ENCODE assay signal across 28 cellular contexts in the genomic region with DNA sequence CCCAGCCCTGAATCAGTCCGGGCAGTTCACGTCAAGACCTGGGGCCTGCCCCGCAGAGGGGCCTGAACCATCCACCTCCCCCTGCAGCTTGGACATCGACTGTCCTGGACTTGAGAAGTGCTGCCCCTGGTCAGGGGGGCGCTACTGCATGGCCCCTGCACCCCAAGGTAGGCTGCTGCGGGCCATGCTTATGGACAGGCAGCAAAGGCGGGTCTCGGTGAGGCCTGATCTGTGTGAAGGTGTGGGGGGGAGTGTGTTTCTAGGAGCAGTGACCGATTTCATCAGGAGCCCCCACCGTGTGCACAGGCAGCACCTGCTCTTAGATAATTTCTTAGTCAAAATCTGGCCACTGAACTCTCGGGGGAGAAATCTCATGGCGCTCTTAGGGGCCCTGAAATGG. TPM values are rescaled to one million over a fixed set of nuclear protein-coding genes. Genes with fewer than 3 reads are reported as not detected.
"Had no signal": no experiment of that assay in that cellular context is flagged by ENCODE, and none has a peak within 500 bp of the region (broad histone marks: within the 10 kb centered on the region; RNA-seq: fewer than 3 reads in every experiment).

No MANE protein-coding gene starts in this region.

- DNase-seq: heart right ventricle; islet precursor cell; left ventricle myocardium inferior; midbrain; mucosa of descending colon; naive thymus-derived CD4-positive, alpha-beta T cell; nucleus accumbens; pancreas; psoas muscle; right lobe of liver; stimulated activated CD4-positive, alpha-beta T cell treated with anti-CD3 and anti-CD28 coated beads, Interleukin-4, amount 100 ng/mL, for 24 hours; stimulated activated CD8-positive, alpha-beta memory T cell treated with anti-CD3 and anti-CD28 coated beads, Interleukin-4, amount 100 ng/mL, for 48 hours; stimulated activated naive B cell treated with anti-CD40 and anti-IgM and Interleukin-4, amounts not matched to agents 10 μg/mL and 1 μg/mL and 100 μg/mL, for 72 hours; stimulated activated naive CD8-positive, alpha-beta T cell treated with anti-CD3 and anti-CD28 coated beads, Interleukin-15, Interleukin-2, amounts not matched to agents 100 U/mL and 50 U/mL, for 24 hours; stomach; testis; thyroid gland; transverse colon; upper lobe of right lung had no signal

- H3K4me3 ChIP-seq: heart right ventricle, hepatocyte, left ventricle myocardium inferior, lung, mucosa of descending colon, pancreas, psoas muscle, right lobe of liver, smooth muscle cell, stomach, testis, thyroid gland, transverse colon, upper lobe of right lung had no signal

- H3K4me1 ChIP-seq: left ventricle myocardium inferior, psoas muscle, right lobe of liver, upper lobe of right lung had no signal

- H2AFZ ChIP-seq: hepatocyte had no signal

- H3K27me3 ChIP-seq: hepatocyte, pancreas, right lobe of liver, stomach, testis, thyroid gland, transverse colon, upper lobe of right lung had no signal

- H3K27ac ChIP-seq: heart right ventricle, hepatocyte, left ventricle myocardium inferior, pancreas, psoas muscle, right lobe of liver, stomach, testis, thyroid gland, transverse colon, upper lobe of right lung had no signal

- H3K4me2 ChIP-seq: hepatocyte, smooth muscle cell had no signal

- H3K9me3 ChIP-seq: heart right ventricle, left ventricle myocardium inferior, mucosa of descending colon, pancreas, psoas muscle, right lobe of liver, stomach, testis, thyroid gland, transverse colon, upper lobe of right lung had no signal

- H3K36me3 ChIP-seq: heart right ventricle, left ventricle myocardium inferior, pancreas, right lobe of liver, stomach, thyroid gland, transverse colon, upper lobe of right lung had no signal

RNA-seq across cellular contexts. Expression of a gene that starts 13.0 kb away (rescaled TPM):
- total RNA-seq: kidney epithelial cell; mesenteric fat pad; myocyte; natural killer cell treated with Interleukin-12 subunit alpha and Interleukin-12 subunit beta and Interleukin-15 and Interleukin-18, amount 100 ng/mL, for 72 hours; osteoblast; psoas muscle; skeletal muscle tissue; smooth muscle cell; thyroid gland had no signal
- polyA plus RNA-seq: heart right ventricle, psoas muscle, stomach had no signal
